ENCODE assay signal across 8 cellular contexts in the genomic region with DNA sequence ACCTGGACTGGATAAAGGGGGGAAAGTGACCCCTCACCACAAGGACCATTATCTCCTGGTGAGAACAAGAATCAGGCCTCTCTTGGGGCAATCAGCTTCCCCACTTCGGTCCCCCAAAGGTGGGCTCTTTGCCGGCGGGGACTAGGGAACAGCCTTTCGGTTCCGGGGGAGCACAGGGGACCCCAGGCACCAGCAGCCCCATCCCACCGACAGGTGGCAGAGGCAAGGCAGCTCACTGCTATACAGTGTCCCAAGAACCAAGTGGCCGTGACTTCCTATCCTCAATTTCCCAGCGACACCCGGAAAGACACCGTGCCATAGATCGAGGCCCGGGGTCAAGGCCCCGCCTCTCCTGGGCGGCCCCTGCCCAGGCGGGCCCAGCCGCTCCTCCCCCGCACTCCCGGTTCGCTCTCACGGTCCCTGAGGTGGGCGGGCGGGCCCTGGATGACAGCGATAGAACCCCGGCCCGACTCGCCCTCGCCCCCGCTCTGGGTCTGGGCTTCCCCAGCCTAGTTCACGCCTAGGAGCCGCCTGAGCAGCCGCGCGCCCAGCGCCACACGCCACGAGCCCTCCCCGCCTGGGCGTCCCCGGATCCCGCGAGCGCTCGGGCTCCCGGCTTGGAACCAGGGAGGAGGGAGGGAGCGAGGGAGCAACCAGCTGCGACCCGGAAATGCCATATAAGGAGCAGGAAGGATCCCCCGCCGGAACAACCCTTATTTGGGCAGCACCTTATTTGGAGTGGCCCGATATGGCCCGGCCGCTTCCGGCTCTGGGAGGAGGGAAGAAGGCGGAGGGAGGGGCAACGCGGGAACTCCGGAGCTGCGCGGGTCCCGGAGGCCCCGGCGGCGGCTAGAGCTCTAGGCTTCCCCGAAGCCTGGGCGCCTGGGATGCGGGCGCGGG. TPM values are rescaled to one million over a fixed set of nuclear protein-coding genes. Genes with fewer than 3 reads are reported as not detected.
DNase-seq lines count a peak whose midpoint lies in the region; TF ChIP-seq lines count a peak whose summit lies in the region.

No MANE protein-coding gene starts in this region.

- H3K36me3 ChIP-seq in SJSA1 (peaks cover 5% of the 10 kb centered on the region; the same call in 1 of the 2 replicates), neuronal stem cell (replicated peaks in 1 of 2; ENCODE audit: control insufficient read depth in 2 of 2, insufficient read depth in 2 of 2, low read length in 2 of 2) (peaks cover 15 to 31% of the 10 kb centered on the region in 2 donors), subcutaneous abdominal adipose tissue (ENCODE audit: control insufficient read depth in 5 of 5, insufficient read depth in 5 of 5, low read length in 5 of 5) (peaks cover 0 to 23% (median 17%) of the 10 kb centered on the region in 5 donors)

- no peak overlapping the region for H3K4ac ChIP-seq in neuronal stem cell (ENCODE audit: low read length)

- H3K27me3 ChIP-seq in SJSA1 (replicated peaks) (no peaks in the 10 kb centered on the region; the same call in 1 of the 2 replicates), neuronal stem cell (ENCODE audit: control insufficient read depth in 3 of 3, insufficient read depth in 3 of 3, low read depth in 1 of 3, low read length in 3 of 3) (peaks cover 0 to 17% (median 2%) of the 10 kb centered on the region in 3 experiments), subcutaneous abdominal adipose tissue (ENCODE audit: control insufficient read depth in 5 of 5, insufficient read depth in 4 of 5, low read length in 5 of 5) (peaks cover 0 to 23% (median 0%) of the 10 kb centered on the region in 5 donors)

- peak overlapping the region; percentile 94 for H3K23ac ChIP-seq in neuronal stem cell (ENCODE audit: low read depth, low read length, poor library complexity)

- TF ChIP-seq CTCF in HFFc6 (IDR thresholded peaks at IDR 0.05): peak; percentile 79

- peak overlapping the region; percentile 100 for H3K18ac ChIP-seq in neuronal stem cell (ENCODE audit: low read length)

- H3K27me3 Mint-ChIP-seq in HFFc6 (ENCODE audit: insufficient read depth): peaks cover 45% of the 10 kb centered on the region
- no peaks in the 10 kb centered on the region for H3K27me3 Mint-ChIP-seq in activated naive CD4-positive, alpha-beta T cell treated with anti-CD3 and anti-CD28 coated beads for 36 hours (ENCODE audit: low read depth)

- H3K4me1 ChIP-seq in SJSA1 (replicated peaks): peaks cover 25% of the 10 kb centered on the region
- peaks cover 15 to 30% of the 10 kb centered on the region in 2 donors for H3K4me1 ChIP-seq in neuronal stem cell (ENCODE audit: control insufficient read depth in 2 of 2, insufficient read depth in 1 of 2, low read depth in 1 of 2, low read length in 2 of 2)
- peaks cover 13 to 42% (median 41%) of the 10 kb centered on the region in 5 donors for H3K4me1 ChIP-seq in subcutaneous abdominal adipose tissue (ENCODE audit: control insufficient read depth in 5 of 5, insufficient read depth in 5 of 5, low read length in 5 of 5)

- no CpG with 5 or more reads among the region's 68 CpGs for WGBS in neuronal stem cell (ENCODE audit: extremely low coverage in 2 of 2, insufficient read length in 2 of 2, insufficient replicate concordance in 1 of 2), 2 donors

- H3K4me2 ChIP-seq in neuronal stem cell (ENCODE audit: insufficient read depth, low read length, poor library complexity, severe bottlenecking): peak overlapping the region; percentile 93

- peak overlapping the region; percentile 100 for H2AFZ ChIP-seq in neuronal stem cell (ENCODE audit: low read length)

- peak overlapping the region; percentile 97 for H3K27ac Mint-ChIP-seq in HFFc6
- H3K27ac Mint-ChIP-seq in activated naive CD4-positive, alpha-beta T cell treated with anti-CD3 and anti-CD28 coated beads for 36 hours: peak overlapping the region; percentile 93

- H2BK5ac ChIP-seq in neuronal stem cell (ENCODE audit: low read length): peak overlapping the region; percentile 96

- peaks cover 13% of the 10 kb centered on the region for H3K79me1 ChIP-seq in neuronal stem cell (ENCODE audit: low read depth, low read length)

- no peak overlapping the region for H2BK120ac ChIP-seq in neuronal stem cell (ENCODE audit: low read depth, low read length)

- peak overlapping the region; percentile 81 for H4K91ac ChIP-seq in neuronal stem cell (ENCODE audit: low read depth, low read length, poor library complexity)

- intact Hi-C loops in activated naive CD4-positive, alpha-beta T cell treated with anti-CD3 and anti-CD28 coated beads for 36 hours (cut with micrococcal nuclease): loop anchor here (1.0 to 10.0 kb wide), 14 partner anchors 25 to 938 kb away; a partner anchor contains a TSS

- H3K4me3 ChIP-seq in SJSA1 (peak overlapping the region; percentile 80), neuronal stem cell (ENCODE audit: low read length in 2 of 2) (peak overlapping the region; percentile 89 to 95), subcutaneous abdominal adipose tissue (ENCODE audit: low read depth in 1 of 5, low read length in 5 of 5) (peak overlapping the region; percentile 81 to 98 (median 86))

- peaks cover 42% of the 10 kb centered on the region for H3K4me1 Mint-ChIP-seq in HFFc6 (ENCODE audit: low read depth)
- peaks cover 53% of the 10 kb centered on the region for H3K4me1 Mint-ChIP-seq in activated naive CD4-positive, alpha-beta T cell treated with anti-CD3 and anti-CD28 coated beads for 36 hours (ENCODE audit: low read depth)

- H3K9me3 ChIP-seq in SJSA1 (replicated peaks): 0 out of 2 replicates have a peak, but pooled peaks cover 1% of the 10 kb centered on the region
- H3K9me3 ChIP-seq in neuronal stem cell (replicated peaks in 1 of 2; ENCODE audit: control insufficient read depth in 2 of 2, insufficient read depth in 1 of 2, low read depth in 1 of 2, low read length in 2 of 2): no peaks in the 10 kb centered on the region
- no peaks in the 10 kb centered on the region for H3K9me3 ChIP-seq in subcutaneous abdominal adipose tissue (ENCODE audit: control insufficient read depth in 5 of 5, low read length in 5 of 5)

- peaks cover 26% of the 10 kb centered on the region for H3K36me3 Mint-ChIP-seq in HFFc6 (ENCODE audit: low read depth)
- H3K36me3 Mint-ChIP-seq in activated naive CD4-positive, alpha-beta T cell treated with anti-CD3 and anti-CD28 coated beads for 36 hours (ENCODE audit: low read depth): peaks cover 21% of the 10 kb centered on the region

- H2BK12ac ChIP-seq in neuronal stem cell (ENCODE audit: low read length): peak overlapping the region; percentile 6

- DNase-seq in GM04504 (ENCODE audit: low read depth) (peak; percentile 99), HFFc6 (peak; percentile 99), MV-4-11 (lab: John Stamatoyannopoulos, UW) (peak; percentile 98), SJSA1 (ENCODE audit: low read depth in 1 of 2, low spot score in 2 of 2) (peak; percentile 100), foreskin melanocyte (peak; percentile 98), neuronal stem cell (ENCODE audit: low spot score) (peak; percentile 100)
- DNase-seq in activated naive CD4-positive, alpha-beta T cell treated with anti-CD3 and anti-CD28 coated beads for 36 hours: peak; percentile 99

- H3K9ac ChIP-seq in neuronal stem cell (ENCODE audit: low read depth, low read length, poor library complexity) (peak overlapping the region; percentile 97), subcutaneous abdominal adipose tissue (ENCODE audit: low read length in 5 of 5) (peak overlapping the region; percentile 79 to 97 (median 89))

- peak overlapping the region; percentile 91 for H3K14ac ChIP-seq in neuronal stem cell (ENCODE audit: low read length)

- no peak overlapping the region for H2AK5ac ChIP-seq in neuronal stem cell (ENCODE audit: low read depth, low read length)

- H3K27ac ChIP-seq in SJSA1 (peak overlapping the region; percentile 92), neuronal stem cell (replicated peaks; ENCODE audit: low read length) (peak overlapping the region; percentile 87), subcutaneous abdominal adipose tissue (ENCODE audit: low read depth, low read length) (peak overlapping the region; percentile 96)

- H4K8ac ChIP-seq in neuronal stem cell (ENCODE audit: low read depth, low read length): no peak overlapping the region

- peaks cover 39% of the 10 kb centered on the region for H3K9me3 Mint-ChIP-seq in HFFc6
- no peaks in the 10 kb centered on the region for H3K9me3 Mint-ChIP-seq in activated naive CD4-positive, alpha-beta T cell treated with anti-CD3 and anti-CD28 coated beads for 36 hours

- peak overlapping the region; percentile 89 for H3K4me3 Mint-ChIP-seq in HFFc6
- H3K4me3 Mint-ChIP-seq in activated naive CD4-positive, alpha-beta T cell treated with anti-CD3 and anti-CD28 coated beads for 36 hours: peak overlapping the region; percentile 83

- peak overlapping the region; percentile 93 for H2BK15ac ChIP-seq in neuronal stem cell (ENCODE audit: low read length)

- CTCF ChIA-PET in activated naive CD4-positive, alpha-beta T cell treated with anti-CD3 and anti-CD28 coated beads for 36 hours (lab: Charles Lee): interaction anchor here (0.6 to 6.1 kb wide), 9 partner anchors 10 to 165 kb away, joined by 3 to 51 read pairs (median 6); a partner anchor contains a TSS

RNA-seq across cellular contexts. Expression of a gene that starts 0.6 kb away (rescaled TPM):
- total RNA-seq in HFFc6 (2021; fragmentation: NEBNext Ultra II Directional; extraction: Animal tissue kit (Norgen Biotek cat#: 25700)): 100 to 1,000 TPM in 5 of 6 experiments, 10 to 100 TPM in 1; 58.3 to 156 (median 135) TPM
- 3.2 and 4.8 TPM in 2 replicates for total RNA-seq in SJSA1 (2014; rRNA removed; shearing (Covaris generic))
- 10 to 100 TPM; 20.4 to 20.7 TPM for total RNA-seq in activated naive CD4-positive, alpha-beta T cell treated with anti-CD3 and anti-CD28 coated beads for 36 hours
- polyA plus RNA-seq in neuronal stem cell (2013, experiment 1 of 2): 131 TPM
- polyA plus RNA-seq in neuronal stem cell (2013, experiment 2 of 2): 132 TPM

RNA-seq across cellular contexts. Expression of a gene that starts 25.8 kb away (rescaled TPM):
- 10 to 100 TPM; 27.8 to 36.6 (median 33.2) TPM for total RNA-seq in HFFc6 (2021; fragmentation: NEBNext Ultra II Directional; extraction: Animal tissue kit (Norgen Biotek cat#: 25700))
- 0.21 TPM in 1 of 2 replicates, not detected in the other for total RNA-seq in SJSA1 (2014; rRNA removed; shearing (Covaris generic))
- total RNA-seq in activated naive CD4-positive, alpha-beta T cell treated with anti-CD3 and anti-CD28 coated beads for 36 hours: 1 to 10 TPM; 1.8 to 2.2 TPM
- polyA plus RNA-seq in neuronal stem cell (2013, experiment 1 of 2): 65.9 TPM
- polyA plus RNA-seq in neuronal stem cell (2013, experiment 2 of 2): 64.9 TPM

Comparison
In these comparisons a context has a peak if more than half of its experiments do, and no peak if none do; other contexts are left out.
1. Peak in every context shown above with its lines: DNase-seq, H3K4me3 ChIP-seq and H3K27ac ChIP-seq.
2. RNA of a gene that starts 25.8 kb away (total RNA-seq): 27.8 to 36.6 TPM in HFFc6; 1.8 to 2.2 TPM in activated naive CD4-positive, alpha-beta T cell treated with anti-CD3 and anti-CD28 coated beads for 36 hours and 0.21 TPM in SJSA1; every median in the first group is over 4 times any median in the second.